In genomic region chr19:3556423-3556977, GRCh38 we compare ENCODE assay signal across 8 cellular contexts. TPM values are rescaled to one million over a fixed set of nuclear protein-coding genes. Genes with fewer than 3 reads are reported as not detected.
DNase-seq lines count a peak whose midpoint lies in the region; ATAC-seq and TF ChIP-seq lines count a peak whose summit lies in the region.

No MANE protein-coding gene starts in this region.

- H2AFZ ChIP-seq in GM23338: no peak overlapping the region

- H3K4me1 ChIP-seq in GM23338 (ENCODE audit: insufficient read depth) (no peaks in the 10 kb centered on the region; the same call in 1 of the 2 replicates), gastroesophageal sphincter (peaks cover 0 to 52% (median 13%) of the 10 kb centered on the region in 3 donors), skeletal muscle satellite cell (ENCODE audit: control insufficient read depth, insufficient read depth, low read length) (peaks cover 18% of the 10 kb centered on the region)

- H3K9me3 Mint-ChIP-seq in GM23338: no peaks in the 10 kb centered on the region

- DNase-seq in GM23338 (ENCODE audit: low spot score): no peak
- no peak for DNase-seq in stimulated activated CD4-positive, alpha-beta T cell treated with anti-CD3 and anti-CD28 coated beads, Interleukin-12 subunit alpha, Interleukin-12 subunit beta, amount 100 ng/mL, for 4 hours
- no peak for DNase-seq in activated CD4-positive, alpha-beta T cell treated with anti-CD3 and anti-CD28 coated beads for 48 hours

- TF ChIP-seq EP300 in gastroesophageal sphincter (IDR thresholded peaks at IDR 0.05): no peak

- H3K27me3 ChIP-seq in GM23338 (ENCODE audit: insufficient read depth) (peaks cover 10% of the 10 kb centered on the region; the same call in 1 of the 2 replicates), gastroesophageal sphincter (no peaks in the 10 kb centered on the region), skeletal muscle satellite cell (ENCODE audit: control insufficient read depth, insufficient read depth, low read length) (no peaks in the 10 kb centered on the region)

- H3K27ac Mint-ChIP-seq in GM23338: no peak overlapping the region; the same call in 1 of the 2 replicates

- H3F3A ChIP-seq in GM23338 (replicated peaks; ENCODE audit: low read depth): no peaks in the 10 kb centered on the region

- no peaks in the 10 kb centered on the region for H3K9me2 ChIP-seq in GM23338 (ENCODE audit: insufficient read depth)

- H3K27me3 Mint-ChIP-seq in GM23338 (ENCODE audit: insufficient read depth, low read depth, poor library complexity): peaks cover 18% of the 10 kb centered on the region

- TF ChIP-seq CTCF in GM23338 (conservative IDR thresholded peaks at IDR 0.05; ENCODE audit: low read depth in 2 of 2) (no peak), VCaP (conservative IDR thresholded peaks at IDR 0.05) (no peak), gastroesophageal sphincter (IDR thresholded peaks at IDR 0.05) (no peak)

- no peak for TF ChIP-seq POLR2A in gastroesophageal sphincter (IDR thresholded peaks at IDR 0.05)

- H3K4me3 ChIP-seq in GM23338 (peak overlapping the region; percentile 85), gastroesophageal sphincter (peak overlapping the region; percentile 89 to 97), skeletal muscle satellite cell (ENCODE audit: low read length) (peak overlapping the region; percentile 77)

- peaks cover 18% of the 10 kb centered on the region for H3K79me2 ChIP-seq in GM23338 (replicated peaks; ENCODE audit: insufficient read depth)

- no peak for ATAC-seq in GM23338
- ATAC-seq in gastroesophageal sphincter: no peak
- no peak for ATAC-seq in HG02571 (IDR thresholded peaks at IDR 0.05; ENCODE audit: unreplicated experiment)
- ATAC-seq in GM21723 (IDR thresholded peaks at IDR 0.05; ENCODE audit: unreplicated experiment): no peak

- peak overlapping the region; percentile 86 for H3K4me2 ChIP-seq in GM23338
- H3K4me2 ChIP-seq in skeletal muscle satellite cell (ENCODE audit: low read length): peak overlapping the region; percentile 99

- no peaks in the 10 kb centered on the region; the same call in 2 of the 3 replicates for H3K36me3 Mint-ChIP-seq in GM23338 (ENCODE audit: low read depth)

- H3K9ac ChIP-seq in skeletal muscle satellite cell (ENCODE audit: low read depth, low read length): peak overlapping the region; percentile 75

- H3K27ac ChIP-seq in GM23338 (ENCODE audit: low read depth) (no peak overlapping the region), VCaP (peak overlapping the region; percentile 69), gastroesophageal sphincter (peak overlapping the region in 2 of 4 donors; percentile 85 to 88)

- H3K9me3 ChIP-seq in gastroesophageal sphincter: no peaks in the 10 kb centered on the region
- H3K9me3 ChIP-seq in skeletal muscle satellite cell (replicated peaks; ENCODE audit: low read length): no peaks in the 10 kb centered on the region

- H3K36me3 ChIP-seq in GM23338 (ENCODE audit: insufficient read depth) (no peaks in the 10 kb centered on the region), gastroesophageal sphincter (no peaks in the 10 kb centered on the region), skeletal muscle satellite cell (ENCODE audit: insufficient read depth, low read length) (no peaks in the 10 kb centered on the region)

- H3K4me1 Mint-ChIP-seq in GM23338: peaks cover 7% of the 10 kb centered on the region

- H3K4me3 Mint-ChIP-seq in GM23338: peak overlapping the region; percentile 85

- peaks cover 6% of the 10 kb centered on the region; the same call in 1 of the 2 replicates for H4K20me1 ChIP-seq in GM23338 (replicated peaks; ENCODE audit: insufficient read depth)

- WGBS in gastroesophageal sphincter (ENCODE audit: low coverage in 1 of 2), 2 donors: 5 to 10% methylated on average over 4 to 9 of the region's 9 CpGs

TF ChIP-seq in GM23338, 12 proteins besides CTCF, POLR2A, EP300 and RAD21:
- TF ChIP-seq EZH2phosphoT487 (IDR thresholded peaks at IDR 0.05; ENCODE audit: unreplicated experiment): no peak
- TF ChIP-seq, protein P1, sequence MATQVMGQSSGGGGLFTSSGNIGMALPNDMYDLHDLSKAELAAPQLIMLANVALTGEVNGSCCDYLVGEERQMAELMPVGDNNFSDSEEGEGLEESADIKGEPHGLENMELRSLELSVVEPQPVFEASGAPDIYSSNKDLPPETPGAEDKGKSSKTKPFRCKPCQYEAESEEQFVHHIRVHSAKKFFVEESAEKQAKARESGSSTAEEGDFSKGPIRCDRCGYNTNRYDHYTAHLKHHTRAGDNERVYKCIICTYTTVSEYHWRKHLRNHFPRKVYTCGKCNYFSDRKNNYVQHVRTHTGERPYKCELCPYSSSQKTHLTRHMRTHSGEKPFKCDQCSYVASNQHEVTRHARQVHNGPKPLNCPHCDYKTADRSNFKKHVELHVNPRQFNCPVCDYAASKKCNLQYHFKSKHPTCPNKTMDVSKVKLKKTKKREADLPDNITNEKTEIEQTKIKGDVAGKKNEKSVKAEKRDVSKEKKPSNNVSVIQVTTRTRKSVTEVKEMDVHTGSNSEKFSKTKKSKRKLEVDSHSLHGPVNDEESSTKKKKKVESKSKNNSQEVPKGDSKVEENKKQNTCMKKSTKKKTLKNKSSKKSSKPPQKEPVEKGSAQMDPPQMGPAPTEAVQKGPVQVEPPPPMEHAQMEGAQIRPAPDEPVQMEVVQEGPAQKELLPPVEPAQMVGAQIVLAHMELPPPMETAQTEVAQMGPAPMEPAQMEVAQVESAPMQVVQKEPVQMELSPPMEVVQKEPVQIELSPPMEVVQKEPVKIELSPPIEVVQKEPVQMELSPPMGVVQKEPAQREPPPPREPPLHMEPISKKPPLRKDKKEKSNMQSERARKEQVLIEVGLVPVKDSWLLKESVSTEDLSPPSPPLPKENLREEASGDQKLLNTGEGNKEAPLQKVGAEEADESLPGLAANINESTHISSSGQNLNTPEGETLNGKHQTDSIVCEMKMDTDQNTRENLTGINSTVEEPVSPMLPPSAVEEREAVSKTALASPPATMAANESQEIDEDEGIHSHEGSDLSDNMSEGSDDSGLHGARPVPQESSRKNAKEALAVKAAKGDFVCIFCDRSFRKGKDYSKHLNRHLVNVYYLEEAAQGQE (IDR thresholded peaks at IDR 0.05; ENCODE audit: unreplicated experiment): no peak
- no peak for TF ChIP-seq POLR2AphosphoS5 (IDR thresholded peaks at IDR 0.05; ENCODE audit: low read depth)
- TF ChIP-seq CREB1 (CRISPR knock-in tag; IDR thresholded peaks at IDR 0.05; ENCODE audit: low read depth): no peak
- TF ChIP-seq EZH2 (IDR thresholded peaks at IDR 0.05; ENCODE audit: low read depth, unreplicated experiment): no peak
- TF ChIP-seq ZNF114 (CRISPR knock-in tag; IDR thresholded peaks at IDR 0.05): no peak
- no peak for TF ChIP-seq NANOG (IDR thresholded peaks at IDR 0.05; ENCODE audit: borderline replicate concordance)
- TF ChIP-seq ZNF331 (CRISPR knock-in tag; IDR thresholded peaks at IDR 0.05; ENCODE audit: low read depth): no peak
- TF ChIP-seq STAT1 (IDR thresholded peaks at IDR 0.05; ENCODE audit: unreplicated experiment): no peak
TF ChIP-seq in GM23338: peak in this region for 0.

RNA-seq across cellular contexts. Expression of gene MFSD12, which starts 0.9 kb away (rescaled TPM):
- total RNA-seq in GM23338 (2014; rRNA removed; shearing (Covaris generic)): 75.5 and 91.1 TPM in 2 replicates
- polyA plus RNA-seq in GM23338 (2016; fragmentation: Nextera tagmentation; extraction: Ambion mirVana): 35.3 and 36.1 TPM in 2 replicates
- 10 to 100 TPM; 22.1 to 94.1 (median 42.2) TPM for total RNA-seq in gastroesophageal sphincter
- 83.4 and 112 TPM in 2 replicates for total RNA-seq in skeletal muscle satellite cell (2012; rRNA removed)

RNA-seq across cellular contexts. Expression of gene HMG20B, which starts 16.2 kb away (rescaled TPM):
- 107 and 130 TPM in 2 replicates for total RNA-seq in GM23338 (2014; rRNA removed; shearing (Covaris generic))
- 74.1 and 77.8 TPM in 2 replicates for polyA plus RNA-seq in GM23338 (2016; fragmentation: Nextera tagmentation; extraction: Ambion mirVana)
- 100 to 1,000 TPM; 106 to 203 (median 154) TPM for total RNA-seq in gastroesophageal sphincter
- total RNA-seq in skeletal muscle satellite cell (2012; rRNA removed): 57.2 and 65.4 TPM in 2 replicates

RNA-seq across cellular contexts. Expression of gene TEKTIP1, which starts 17.5 kb away (rescaled TPM):
- not detected in 2 replicates for total RNA-seq in GM23338 (2014; rRNA removed; shearing (Covaris generic))
- polyA plus RNA-seq in GM23338 (2016; fragmentation: Nextera tagmentation; extraction: Ambion mirVana): 0.50 TPM in 1 of 2 replicates, not detected in the other
- not detected for total RNA-seq in gastroesophageal sphincter
- not detected in 2 replicates for total RNA-seq in skeletal muscle satellite cell (2012; rRNA removed)

RNA-seq across cellular contexts. Expression of gene GIPC3, which starts 28.8 kb away (rescaled TPM):
- 0.59 and 1.6 TPM in 2 replicates for total RNA-seq in GM23338 (2014; rRNA removed; shearing (Covaris generic))
- polyA plus RNA-seq in GM23338 (2016; fragmentation: Nextera tagmentation; extraction: Ambion mirVana): 0.26 and 0.48 TPM in 2 replicates
- 10 to 100 TPM in 1 of 4 donors, 1 to 10 TPM in 2, under 1 TPM in 1; 0.94 to 16.8 (median 2.1) TPM for total RNA-seq in gastroesophageal sphincter
- total RNA-seq in skeletal muscle satellite cell (2012; rRNA removed): under 0.01 TPM in 1 of 2 replicates, not detected in the other

RNA-seq across cellular contexts. Expression of gene TBXA2R, which starts 50.2 kb away (rescaled TPM):
- total RNA-seq in GM23338 (2014; rRNA removed; shearing (Covaris generic)): 0.73 and 0.82 TPM in 2 replicates
- 0.42 and 0.47 TPM in 2 replicates for polyA plus RNA-seq in GM23338 (2016; fragmentation: Nextera tagmentation; extraction: Ambion mirVana)
- 10 to 100 TPM in 1 of 4 donors, 1 to 10 TPM in 3; 1.4 to 14.9 (median 4.5) TPM for total RNA-seq in gastroesophageal sphincter
- total RNA-seq in skeletal muscle satellite cell (2012; rRNA removed): 1.5 and 3.9 TPM in 2 replicates
